ENCODE assay signal across 19 cellular contexts in the genomic region with DNA sequence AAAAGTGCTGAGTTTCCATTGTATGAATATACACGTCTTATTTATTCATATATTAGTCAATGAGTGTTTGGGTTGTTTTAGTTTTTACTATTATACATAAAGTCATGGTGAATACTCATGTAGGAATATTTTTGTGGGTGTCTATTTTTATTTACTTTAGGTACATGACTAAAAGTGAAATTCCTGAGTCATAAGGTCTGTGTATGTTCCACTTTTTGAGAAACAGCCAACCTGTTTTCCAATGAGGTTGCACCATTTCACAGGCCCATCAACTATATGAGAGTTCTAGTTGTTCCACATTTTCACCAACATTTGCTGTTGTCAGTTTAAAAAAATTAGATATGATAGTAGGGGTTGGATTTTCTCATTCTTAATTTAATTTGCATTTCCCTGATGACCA. TPM values are rescaled to one million over a fixed set of nuclear protein-coding genes. Genes with fewer than 3 reads are reported as not detected.
DNase-seq lines count a peak whose midpoint lies in the region; ATAC-seq, FAIRE-seq and TF ChIP-seq lines count a peak whose summit lies in the region.
"Had no signal": no experiment of that assay in that cellular context is flagged by ENCODE, and none has a peak within 500 bp of the region (broad histone marks: within the 10 kb centered on the region; RNA-seq: fewer than 3 reads in every experiment).

No MANE protein-coding gene starts in this region.

- TF ChIP-seq EP300 in K562 (IDR thresholded peaks at IDR 0.05; ENCODE audit: low read length) = no peak

- peak overlapping the region; percentile 65 for H3K27ac Mint-ChIP-seq in activated CD4-positive, alpha-beta T cell treated with anti-CD3 and anti-CD28 coated beads, Interleukin-2, amount 10 ng/mL, durations not matched to agents 24 days and 14 days
- H3K27ac Mint-ChIP-seq in CD8-positive, alpha-beta T cell = no peak overlapping the region
- H3K27ac Mint-ChIP-seq: dendritic cell treated with granulocyte-macrophage colony-stimulating factor and Interleukin-4, amounts not matched to agents 40 ng/mL and 50 ng/mL, for 4 days; mesothelial cell of epicardium had no signal

- no peak overlapping the region for H3K4me2 ChIP-seq in K562 (ENCODE audit: insufficient read depth, low read length)

- H3K27me3 ChIP-seq in K562 (ENCODE audit: control insufficient read depth in 2 of 2, insufficient read depth in 2 of 2, low read length in 2 of 2) = peaks cover 6 to 8% of the 10 kb centered on the region in 2 experiments; a peak in 4 of 5 replicates
- H3K27me3 ChIP-seq in CD8-positive, alpha-beta T cell (ENCODE audit: insufficient read depth, low read length) = no peaks in the 10 kb centered on the region
- H3K27me3 ChIP-seq: pancreas, upper lobe of right lung had no signal

- H3K79me2 ChIP-seq in K562 (ENCODE audit: control insufficient read depth, insufficient read depth, low read length) = no peaks in the 10 kb centered on the region

- H3K4me3 Mint-ChIP-seq in activated CD4-positive, alpha-beta T cell treated with anti-CD3 and anti-CD28 coated beads, Interleukin-2, amount 10 ng/mL, durations not matched to agents 24 days and 14 days = no peak overlapping the region
- H3K4me3 Mint-ChIP-seq in CD8-positive, alpha-beta T cell = no peak overlapping the region
- H3K4me3 Mint-ChIP-seq: dendritic cell treated with granulocyte-macrophage colony-stimulating factor and Interleukin-4, amounts not matched to agents 40 ng/mL and 50 ng/mL, for 4 days; mesothelial cell of epicardium had no signal

- TF ChIP-seq RAD21 in K562 (CRISPR knock-in tag; conservative IDR thresholded peaks at IDR 0.05 in 1 of 2, IDR thresholded peaks at IDR 0.05 in 1 of 2) = no peak

- in situ Hi-C loops in K562 (cut with MboI) = no loop called here

- DNase-seq in activated CD4-positive, alpha-beta T cell treated with anti-CD3 and anti-CD28 coated beads, Interleukin-2, amount 10 ng/mL, durations not matched to agents 24 days and 14 days = peak; percentile 55
- no peak for DNase-seq in activated CD4-positive, alpha-beta T cell treated with anti-CD3 and anti-CD28 coated beads for 48 hours
- DNase-seq in K562 (ENCODE audit: extremely low read depth in 1 of 4, low spot score in 3 of 4) = no peak
- no peak for DNase-seq in NCI-H187 (lab: John Stamatoyannopoulos, UW)
- no peak for DNase-seq in NCI-H2081 (lab: John Stamatoyannopoulos, UW)
- no peak for DNase-seq in CD8-positive, alpha-beta T cell
- DNase-seq: NCI-H1048, NCI-H526, pancreas, T-helper 9 cell, upper lobe of right lung had no signal

- no peaks in the 10 kb centered on the region for H3K9me1 ChIP-seq in K562 (ENCODE audit: control insufficient read depth, insufficient read depth, low read length)

- POLR2A ChIA-PET in K562 (lab: Yijun Ruan, JAX) = no interaction called here
- POLR2A ChIA-PET in CD8-positive, alpha-beta T cell (lab: Charles Lee) = no interaction called here

- no peak for FAIRE-seq in K562 (lab: Jason Lieb, UNC)
- FAIRE-seq: A204.1, H1, pancreas had no signal

- H4K20me1 ChIP-seq in K562 (replicated peaks; ENCODE audit: control insufficient read depth, insufficient read depth, low read length) = no peaks in the 10 kb centered on the region

- no peaks in the 10 kb centered on the region for H3K36me3 ChIP-seq in K562 (ENCODE audit: control insufficient read depth, insufficient read depth, low read length)
- no peaks in the 10 kb centered on the region for H3K36me3 ChIP-seq in CD8-positive, alpha-beta T cell (ENCODE audit: insufficient read depth, low read length)
- H3K36me3 ChIP-seq: pancreas, upper lobe of right lung had no signal

- peaks cover 22% of the 10 kb centered on the region for H3K9me3 Mint-ChIP-seq in activated CD4-positive, alpha-beta T cell treated with anti-CD3 and anti-CD28 coated beads, Interleukin-2, amount 10 ng/mL, durations not matched to agents 24 days and 14 days
- H3K9me3 Mint-ChIP-seq in CD8-positive, alpha-beta T cell = peaks cover 21% of the 10 kb centered on the region

- ATAC-seq in GM21619 (IDR thresholded peaks at IDR 0.05; ENCODE audit: unreplicated experiment) (peak; percentile 89), HG03108 (IDR thresholded peaks at IDR 0.05; ENCODE audit: unreplicated experiment) (peak; percentile 71), K562 (no peak)
- no peak for ATAC-seq in CD8-positive, alpha-beta T cell
- ATAC-seq: pancreas, upper lobe of right lung had no signal

- H3K27ac ChIP-seq in K562 (ENCODE audit: extremely low read depth, low read depth, low read length) = no peak overlapping the region
- H3K27ac ChIP-seq in CD8-positive, alpha-beta T cell (ENCODE audit: low read depth, low read length) = no peak overlapping the region
- H3K27ac ChIP-seq: pancreas, upper lobe of right lung had no signal

- no peak for TF ChIP-seq CTCF in K562 (IDR thresholded peaks at IDR 0.05 in 2 of 3, conservative IDR thresholded peaks at IDR 0.05 in 1 of 3; ENCODE audit: insufficient read depth in 2 of 3, low read depth in 1 of 3, low read length in 3 of 3)
- no peak for TF ChIP-seq CTCF in CD8-positive, alpha-beta T cell (IDR thresholded peaks at IDR 0.05)

- H2AFZ ChIP-seq in K562 (ENCODE audit: low read depth, low read length) = no peak overlapping the region

- H3K4me3 ChIP-seq in K562 = no peak overlapping the region
- no peak overlapping the region for H3K4me3 ChIP-seq in CD8-positive, alpha-beta T cell (ENCODE audit: low read depth, low read length)
- H3K4me3 ChIP-seq: pancreas, upper lobe of right lung had no signal

- CTCF ChIA-PET in K562 (lab: Yijun Ruan, JAX; ENCODE audit: low intra/inter-chr PET ratio) = no interaction called here
- CTCF ChIA-PET in CD8-positive, alpha-beta T cell (lab: Charles Lee) = no interaction called here

- peaks cover 8% of the 10 kb centered on the region for H3K36me3 Mint-ChIP-seq in activated CD4-positive, alpha-beta T cell treated with anti-CD3 and anti-CD28 coated beads, Interleukin-2, amount 10 ng/mL, durations not matched to agents 24 days and 14 days (ENCODE audit: low read depth)
- peaks cover 2% of the 10 kb centered on the region for H3K36me3 Mint-ChIP-seq in CD8-positive, alpha-beta T cell
- H3K36me3 Mint-ChIP-seq: mesothelial cell of epicardium had no signal

- H3K4me1 Mint-ChIP-seq in activated CD4-positive, alpha-beta T cell treated with anti-CD3 and anti-CD28 coated beads, Interleukin-2, amount 10 ng/mL, durations not matched to agents 24 days and 14 days = peaks cover 15% of the 10 kb centered on the region
- no peaks in the 10 kb centered on the region for H3K4me1 Mint-ChIP-seq in CD8-positive, alpha-beta T cell (ENCODE audit: low read depth)
- H3K4me1 Mint-ChIP-seq: mesothelial cell of epicardium had no signal

- intact Hi-C loops in activated CD4-positive, alpha-beta T cell treated with anti-CD3 and anti-CD28 coated beads, Interleukin-2, amount 10 ng/mL, durations not matched to agents 24 days and 14 days (cut with micrococcal nuclease) = loop anchor here (10.0 kb wide), 1 partner anchor 1086 kb away; no protein-coding TSS in a partner anchor
- intact Hi-C loops in K562 (cut with micrococcal nuclease) = no loop called here
- intact Hi-C loops in CD8-positive, alpha-beta T cell (cut with DNase I, micrococcal nuclease) = no loop called here

- no peak for TF ChIP-seq POLR2A in K562 (conservative IDR thresholded peaks at IDR 0.05)

- H3K27me3 Mint-ChIP-seq in activated CD4-positive, alpha-beta T cell treated with anti-CD3 and anti-CD28 coated beads, Interleukin-2, amount 10 ng/mL, durations not matched to agents 24 days and 14 days = peaks cover 6% of the 10 kb centered on the region
- H3K27me3 Mint-ChIP-seq in CD8-positive, alpha-beta T cell (ENCODE audit: low read depth) = peaks cover 16% of the 10 kb centered on the region
- H3K27me3 Mint-ChIP-seq: dendritic cell treated with granulocyte-macrophage colony-stimulating factor and Interleukin-4, amounts not matched to agents 40 ng/mL and 50 ng/mL, for 4 days had no signal

- H3K9me3 ChIP-seq in K562 (replicated peaks; ENCODE audit: control insufficient read depth, insufficient read depth, low read depth, low read length) = no peaks in the 10 kb centered on the region
- no peaks in the 10 kb centered on the region for H3K9me3 ChIP-seq in CD8-positive, alpha-beta T cell (ENCODE audit: low read length)
- H3K9me3 ChIP-seq: pancreas, upper lobe of right lung had no signal

- no TSS peak for BruUV-seq in K562 (replicated peaks; lab: Mats Ljungman, UMichigan)

- 0% methylated on average over 1 of the region's 1 CpG for WGBS in K562 (ENCODE audit: insufficient coverage, low coverage, missing lambda C conversion rate)

- no peak overlapping the region for H3K9ac ChIP-seq in K562 (ENCODE audit: insufficient read depth in 1 of 2, low read depth in 2 of 2, low read length in 2 of 2)

- no peaks in the 10 kb centered on the region for H3K4me1 ChIP-seq in K562 (replicated peaks in 1 of 2; ENCODE audit: control insufficient read depth in 2 of 2, insufficient read depth in 2 of 2, low read length in 2 of 2)
- H3K4me1 ChIP-seq in CD8-positive, alpha-beta T cell (ENCODE audit: insufficient read depth, low read length) = no peaks in the 10 kb centered on the region
- H3K4me1 ChIP-seq: pancreas, upper lobe of right lung had no signal

RNA-seq across cellular contexts. Expression of a gene that starts 6.6 kb away (rescaled TPM):
- not detected in 2 replicates for total RNA-seq in activated CD4-positive, alpha-beta T cell treated with anti-CD3 and anti-CD28 coated beads, Interleukin-2, amount 10 ng/mL, durations not matched to agents 24 days and 14 days
- total RNA-seq in K562 (2011; cell fraction: chromatin; rRNA removed; ENCODE audit: low replicate concordance) = not detected in 2 replicates
- not detected in 2 replicates for total RNA-seq in K562 (2011; cell fraction: nucleolus; rRNA removed)
- total RNA-seq in K562 (2011; cell fraction: nucleoplasm; rRNA removed) = not detected in 2 replicates
- total RNA-seq in K562 (2014; rRNA removed) = not detected in 2 replicates
- not detected in 2 replicates for total RNA-seq in K562 (2014; rRNA removed; fragmentation: Illumina TruSeq; extraction: Trizol)
- total RNA-seq in K562 (2015; rRNA removed; fragmentation: Illumina TruSeq; extraction: Trizol) = not detected in 2 replicates
- total RNA-seq in K562 (2021) = not detected in 2 replicates
- polyA plus RNA-seq in K562 (2011; rRNA removed) = not detected in 2 replicates
- polyA plus RNA-seq in K562 (2011; cell fraction: cytosol; rRNA removed) = not detected in 2 replicates
- polyA plus RNA-seq in K562 (2011; cell fraction: nucleus; rRNA removed) = not detected in 2 replicates
- polyA plus RNA-seq in K562 (2012) = not detected in 2 replicates
- polyA plus RNA-seq in K562 (2014; fragmentation: Illumina TruSeq; extraction: Trizol) = not detected in 2 replicates
- polyA plus RNA-seq in K562 (2014; fragmentation: Nextera tagmentation; extraction: Ambion mirVana) = not detected
- not detected in 2 replicates for polyA plus RNA-seq in K562 (2014; rRNA removed)
- polyA minus RNA-seq in K562 (2011; rRNA and poly(A)+ RNA removed) = not detected in 2 replicates
- not detected in 2 replicates for polyA minus RNA-seq in K562 (2011; cell fraction: cytosol; rRNA and poly(A)+ RNA removed)
- not detected in 2 replicates for polyA minus RNA-seq in K562 (2011; cell fraction: nucleus; rRNA and poly(A)+ RNA removed)
- total RNA-seq in CD8-positive, alpha-beta T cell = not detected
- total RNA-seq: activated CD8-positive, alpha-beta memory T cell treated with anti-CD3 and anti-CD28 coated beads for 36 hours; H1; mesothelial cell of epicardium; pancreas; upper lobe of right lung had no signal
- polyA plus RNA-seq: adipose tissue, H1, pancreas had no signal

RNA-seq across cellular contexts. Expression of a gene that starts 19.4 kb away (rescaled TPM):
- 22.6 and 22.9 TPM in 2 replicates for total RNA-seq in activated CD4-positive, alpha-beta T cell treated with anti-CD3 and anti-CD28 coated beads, Interleukin-2, amount 10 ng/mL, durations not matched to agents 24 days and 14 days
- total RNA-seq in K562 (2011; cell fraction: chromatin; rRNA removed; ENCODE audit: low replicate concordance) = 32.9 and 33.2 TPM in 2 replicates
- 25.8 and 26.8 TPM in 2 replicates for total RNA-seq in K562 (2011; cell fraction: nucleolus; rRNA removed)
- total RNA-seq in K562 (2011; cell fraction: nucleoplasm; rRNA removed) = 25.2 and 28.8 TPM in 2 replicates
- total RNA-seq in K562 (2014; rRNA removed) (11.9 and 12.9 TPM in 2 replicates), K562 (2014; rRNA removed; fragmentation: Illumina TruSeq; extraction: Trizol) (14.4 and 15.3 TPM in 2 replicates), K562 (2015; rRNA removed; fragmentation: Illumina TruSeq; extraction: Trizol) (17.7 and 18.7 TPM in 2 replicates), K562 (2021) (12.7 and 16.5 TPM in 2 replicates)
- polyA plus RNA-seq in K562 (2011; rRNA removed) (9.6 and 15.2 TPM in 2 replicates), K562 (2014; fragmentation: Illumina TruSeq; extraction: Trizol) (11.6 and 12.2 TPM in 2 replicates), K562 (2014; fragmentation: Nextera tagmentation; extraction: Ambion mirVana) (1 to 10 TPM; 2.3 to 3.5 TPM), K562 (2014; rRNA removed) (12.7 and 16.4 TPM in 2 replicates)
- 5.0 and 5.2 TPM in 2 replicates for polyA plus RNA-seq in K562 (2011; cell fraction: cytosol; rRNA removed)
- polyA plus RNA-seq in K562 (2011; cell fraction: nucleus; rRNA removed) = 27.6 and 40.5 TPM in 2 replicates
- 7.2 and 9.9 TPM in 2 replicates for polyA plus RNA-seq in K562 (2012)
- 10.0 and 14.7 TPM in 2 replicates for polyA minus RNA-seq in K562 (2011; rRNA and poly(A)+ RNA removed)
- polyA minus RNA-seq in K562 (2011; cell fraction: cytosol; rRNA and poly(A)+ RNA removed) = 3.2 and 4.3 TPM in 2 replicates
- 21.9 and 22.8 TPM in 2 replicates for polyA minus RNA-seq in K562 (2011; cell fraction: nucleus; rRNA and poly(A)+ RNA removed)
- total RNA-seq in CD8-positive, alpha-beta T cell = 10 to 100 TPM; 10.7 to 11.4 TPM

RNA-seq across cellular contexts. Expression of a gene that starts 45.3 kb away (rescaled TPM):
- total RNA-seq in activated CD4-positive, alpha-beta T cell treated with anti-CD3 and anti-CD28 coated beads, Interleukin-2, amount 10 ng/mL, durations not matched to agents 24 days and 14 days = not detected in 2 replicates
- not detected in 2 replicates for total RNA-seq in K562 (2011; cell fraction: chromatin; rRNA removed; ENCODE audit: low replicate concordance)
- total RNA-seq in K562 (2011; cell fraction: nucleolus; rRNA removed) = not detected in 2 replicates
- not detected in 2 replicates for total RNA-seq in K562 (2011; cell fraction: nucleoplasm; rRNA removed)
- total RNA-seq in K562 (2014; rRNA removed) (not detected in 2 replicates), K562 (2014; rRNA removed; fragmentation: Illumina TruSeq; extraction: Trizol) (not detected in 2 replicates), K562 (2015; rRNA removed; fragmentation: Illumina TruSeq; extraction: Trizol) (not detected in 2 replicates), K562 (2021) (not detected in 2 replicates)
- polyA plus RNA-seq in K562 (2011; rRNA removed) (not detected in 2 replicates), K562 (2014; fragmentation: Illumina TruSeq; extraction: Trizol) (not detected in 2 replicates), K562 (2014; fragmentation: Nextera tagmentation; extraction: Ambion mirVana) (not detected), K562 (2014; rRNA removed) (not detected in 2 replicates)
- polyA plus RNA-seq in K562 (2011; cell fraction: cytosol; rRNA removed) = not detected in 2 replicates
- not detected in 2 replicates for polyA plus RNA-seq in K562 (2011; cell fraction: nucleus; rRNA removed)
- not detected in 2 replicates for polyA plus RNA-seq in K562 (2012)
- polyA minus RNA-seq in K562 (2011; rRNA and poly(A)+ RNA removed) = not detected in 2 replicates
- polyA minus RNA-seq in K562 (2011; cell fraction: cytosol; rRNA and poly(A)+ RNA removed) = not detected in 2 replicates
- polyA minus RNA-seq in K562 (2011; cell fraction: nucleus; rRNA and poly(A)+ RNA removed) = not detected in 2 replicates
- total RNA-seq in CD8-positive, alpha-beta T cell = not detected
- total RNA-seq: activated CD8-positive, alpha-beta memory T cell treated with anti-CD3 and anti-CD28 coated beads for 36 hours; H1; mesothelial cell of epicardium; pancreas; upper lobe of right lung had no signal
- polyA plus RNA-seq: adipose tissue, H1, pancreas had no signal

Comparison
In these comparisons a context has a peak if more than half of its experiments do, and no peak if none do; other contexts are left out.
1. ATAC-seq: peak in GM21619 (single experiment) and HG03108 (single experiment); none in K562 (single experiment) and CD8-positive, alpha-beta T cell (single experiment).